ENCODE assay signal across 1 cellular context in genomic region chr7:55951637-55952351, GRCh38.
A peak's percentile ranks its signal among the peaks of the same experiment; 100 is the strongest.
TF ChIP-seq lines count a peak whose summit lies in the region.

MRPS17 (plus strand) TSS chr7:55951877; CDS start chr7:55953196, 1,319 bp downstream.

TF ChIP-seq in K562, 482 proteins besides CTCF, POLR2A, EP300 and RAD21 (continued from another document):
- TF ChIP-seq ZBTB12 (CRISPR knock-in tag; IDR thresholded peaks at IDR 0.05) (peak; percentile 94), MCM2 (IDR thresholded peaks at IDR 0.05; ENCODE audit: low read depth) (no peak), ZFX (CRISPR knock-in tag; IDR thresholded peaks at IDR 0.05) (peak; percentile 74), NCOR1 (IDR thresholded peaks at IDR 0.05) (0 out of 2 replicates have a peak, but pooled peaks have one; percentile 14), THRB (CRISPR knock-in tag; conservative IDR thresholded peaks at IDR 0.05) (no peak), CREM (IDR thresholded peaks at IDR 0.05; ENCODE audit: low read depth) (peak; percentile 99), TFAP4 (CRISPR knock-in tag; IDR thresholded peaks at IDR 0.05; ENCODE audit: borderline replicate concordance) (peak; percentile 87), HMGN3 (IDR thresholded peaks at IDR 0.05; ENCODE audit: borderline replicate concordance, extremely low read depth, insufficient read length, low read depth, low read length) (peak; percentile 27), TCFL5 (CRISPR knock-in tag; conservative IDR thresholded peaks at IDR 0.05) (no peak), GTF2F1 (IDR thresholded peaks at IDR 0.05; ENCODE audit: low read depth, low read length) (no peak), MAX (CRISPR knock-in tag; IDR thresholded peaks at IDR 0.05) (peak; percentile 95), ZBTB9 (CRISPR knock-in tag; IDR thresholded peaks at IDR 0.05) (no peak), MLX (CRISPR knock-in tag; conservative IDR thresholded peaks at IDR 0.05) (no peak), ZKSCAN3 (CRISPR knock-in tag; IDR thresholded peaks at IDR 0.05) (no peak), ZNF766 (CRISPR knock-in tag; conservative IDR thresholded peaks at IDR 0.05) (no peak), NFYB (IDR thresholded peaks at IDR 0.05; ENCODE audit: extremely low read depth, insufficient read length) (peak; percentile 22), NKRF (IDR thresholded peaks at IDR 0.05; ENCODE audit: borderline replicate concordance) (peak; percentile 97), E2F6 (IDR thresholded peaks at IDR 0.05; ENCODE audit: borderline replicate concordance in 1 of 2, extremely low read depth in 1 of 2, insufficient read depth in 1 of 2, insufficient read length in 1 of 2, low read depth in 1 of 2, low read length in 1 of 2, poor library complexity in 1 of 2, severe bottlenecking in 1 of 2) (peak; percentile 74 to 85), ZNF143 (CRISPR knock-in tag; IDR thresholded peaks at IDR 0.05) (0 out of 2 replicates have a peak, but pooled peaks have one; percentile 22), POLR2G (IDR thresholded peaks at IDR 0.05; ENCODE audit: low read depth, low read length) (peak; percentile 94), TAF9B (IDR thresholded peaks at IDR 0.05; ENCODE audit: partially characterized antibody) (peak; percentile 85), CREB1 (IDR thresholded peaks at IDR 0.05) (peak; percentile 97), CREB1 (CRISPR knock-in tag; IDR thresholded peaks at IDR 0.05) (peak; percentile 99), HDAC1 (IDR thresholded peaks at IDR 0.05) (peak; percentile 38 to 97; a peak in 2 of 4 replicates), JUND (IDR thresholded peaks at IDR 0.05; ENCODE audit: borderline replicate concordance, low read depth, low read length) (peak; percentile 54; the same call in 1 of the 2 replicates), JUND (tag; IDR thresholded peaks at IDR 0.05; ENCODE audit: borderline replicate concordance, low read depth, low read length) (peak; percentile 22; the same call in 1 of the 3 replicates), ZBTB7A (IDR thresholded peaks at IDR 0.05; ENCODE audit: borderline replicate concordance, control insufficient read depth, low read depth, low read length) (peak; percentile 47; the same call in 1 of the 2 replicates), L3MBTL2 (IDR thresholded peaks at IDR 0.05) (peak; percentile 83), KLF6 (CRISPR knock-in tag; IDR thresholded peaks at IDR 0.05; ENCODE audit: borderline replicate concordance) (no peak), ZHX1 (conservative IDR thresholded peaks at IDR 0.05; ENCODE audit: low read length) (0 out of 2 replicates have a peak, but pooled peaks have one; percentile 46), ZFP91 (CRISPR knock-in tag; IDR thresholded peaks at IDR 0.05) (peak; percentile 98), ETS2 (tag; IDR thresholded peaks at IDR 0.05; ENCODE audit: borderline replicate concordance, poor library complexity, severe bottlenecking) (no peak)
